In the genomic region with DNA sequence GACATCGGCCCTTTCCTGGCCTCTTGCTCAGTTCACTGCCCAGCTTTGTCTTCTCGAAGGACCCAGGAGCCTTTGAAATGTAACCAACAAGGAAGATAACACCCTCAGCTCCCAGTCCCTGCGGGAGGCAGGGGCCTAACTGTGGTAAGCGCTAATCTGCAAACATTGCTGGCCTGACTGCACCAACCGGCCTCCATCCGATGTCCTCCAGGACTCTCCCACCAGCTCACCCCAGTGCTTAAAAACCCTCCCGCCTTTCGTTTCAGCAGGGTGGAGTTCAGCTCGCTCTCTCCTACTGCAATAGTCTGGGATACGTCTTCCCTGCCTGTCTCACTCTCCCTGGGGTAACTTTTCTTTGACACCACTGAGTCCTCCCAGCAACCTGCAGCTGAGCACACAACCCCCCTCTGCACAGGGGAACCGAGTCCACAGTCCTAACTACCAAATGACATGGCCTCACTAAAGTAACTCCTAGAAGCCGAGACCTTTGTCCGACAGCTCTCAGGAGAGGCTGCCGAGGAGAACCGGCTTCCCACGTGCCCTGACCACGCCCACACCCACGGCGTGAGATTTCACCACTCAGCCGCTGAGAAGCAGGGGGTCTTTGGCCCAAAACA, we compare ENCODE assay signal across 7 cellular contexts.
A peak's percentile ranks its signal among the peaks of the same experiment; 100 is the strongest.
DNase-seq lines count a peak whose midpoint lies in the region; ATAC-seq and TF ChIP-seq lines count a peak whose summit lies in the region.

No MANE protein-coding gene starts in this region.

- ATAC-seq in IMR-90 (ENCODE audit: low read depth) (no peak), HG03175 (IDR thresholded peaks at IDR 0.05; ENCODE audit: unreplicated experiment) (no peak)
- ATAC-seq in activated CD8-positive, alpha-beta T cell treated with anti-CD3 and anti-CD28 coated beads for 36 hours: no peak
- ATAC-seq in stimulated activated naive B cell treated with anti-CD40 and anti-IgM and Interleukin-4, amounts not matched to agents 10 μg/mL and 1 μg/mL and 100 μg/mL, for 72 hours (replicated peaks): no peak

- no peak overlapping the region for H3K4me2 ChIP-seq in IMR-90 (ENCODE audit: low read depth, low read length)

- peak overlapping the region; percentile 81 for H3K18ac ChIP-seq in IMR-90 (ENCODE audit: low read depth, low read length)

- no peak for TF ChIP-seq RAD21 in IMR-90 (IDR thresholded peaks at IDR 0.05; ENCODE audit: low read length)

- peak overlapping the region; percentile 15; the same call in 1 of the 2 replicates for H3K9ac ChIP-seq in IMR-90 (ENCODE audit: low read depth, low read length)

- H3K4me1 Mint-ChIP-seq in activated CD8-positive, alpha-beta T cell treated with anti-CD3 and anti-CD28 coated beads for 36 hours (ENCODE audit: low read depth): peaks cover 71% of the 10 kb centered on the region
- peaks cover 89 to 93% of the 10 kb centered on the region in 2 donors for H3K4me1 Mint-ChIP-seq in immature natural killer cell
- peaks cover 53 to 76% of the 10 kb centered on the region in 2 donors for H3K4me1 Mint-ChIP-seq in stimulated activated naive B cell treated with anti-CD40 and anti-IgM and Interleukin-4, amounts not matched to agents 10 μg/mL and 1 μg/mL and 100 μg/mL, for 72 hours

- H4K20me1 ChIP-seq in IMR-90 (ENCODE audit: insufficient read depth, low read length): no peaks in the 10 kb centered on the region

- intact Hi-C loops in IMR-90 (cut with micrococcal nuclease): no loop called here
- intact Hi-C loops in activated CD8-positive, alpha-beta T cell treated with anti-CD3 and anti-CD28 coated beads for 36 hours (cut with micrococcal nuclease): no loop called here

- no peaks in the 10 kb centered on the region for H3K27me3 Mint-ChIP-seq in activated CD8-positive, alpha-beta T cell treated with anti-CD3 and anti-CD28 coated beads for 36 hours
- H3K27me3 Mint-ChIP-seq in immature natural killer cell (ENCODE audit: low read depth in 3 of 3): peaks cover 17 to 47% (median 41%) of the 10 kb centered on the region in 3 donors
- no peaks in the 10 kb centered on the region for H3K27me3 Mint-ChIP-seq in stimulated activated naive B cell treated with anti-CD40 and anti-IgM and Interleukin-4, amounts not matched to agents 10 μg/mL and 1 μg/mL and 100 μg/mL, for 72 hours

- BruUV-seq in IMR-90 (replicated peaks; lab: Mats Ljungman, UMichigan): no TSS peak

- DNase-seq in IMR-90 (no peak), immature natural killer cell (peak in 1 of 3 donors; percentile 47), DMS153 treated with DMSO at 0.1 percent for 48 hours (lab: John Stamatoyannopoulos, UW; ENCODE audit: unreplicated experiment) (no peak), T1000 (lab: John Stamatoyannopoulos, UW) (no peak)
- no peak for DNase-seq in activated CD8-positive, alpha-beta T cell treated with anti-CD3 and anti-CD28 coated beads for 36 hours
- no peak for DNase-seq in stimulated activated naive B cell treated with anti-CD40 and anti-IgM and Interleukin-4, amounts not matched to agents 10 μg/mL and 1 μg/mL and 100 μg/mL, for 72 hours

- peak overlapping the region; percentile 26 for H3K4me3 Mint-ChIP-seq in activated CD8-positive, alpha-beta T cell treated with anti-CD3 and anti-CD28 coated beads for 36 hours
- H3K4me3 Mint-ChIP-seq in immature natural killer cell: peak overlapping the region; percentile 74 to 83 (median 81)
- peak overlapping the region; percentile 81 to 92 for H3K4me3 Mint-ChIP-seq in stimulated activated naive B cell treated with anti-CD40 and anti-IgM and Interleukin-4, amounts not matched to agents 10 μg/mL and 1 μg/mL and 100 μg/mL, for 72 hours

- peak overlapping the region; percentile 81; the same call in 1 of the 2 replicates for H3K27ac ChIP-seq in IMR-90 (ENCODE audit: insufficient read depth, low read length)

- no peaks in the 10 kb centered on the region for H3K9me3 ChIP-seq in IMR-90 (ENCODE audit: control insufficient read depth, insufficient read depth, low read length)

- peak overlapping the region; percentile 92 for H2BK120ac ChIP-seq in IMR-90 (ENCODE audit: low read depth, low read length)

- H3K56ac ChIP-seq in IMR-90 (ENCODE audit: extremely low read depth, insufficient read depth, low read length): no peak overlapping the region

- peak overlapping the region; percentile 79 for H3K4ac ChIP-seq in IMR-90 (ENCODE audit: low read depth, low read length)

- peak overlapping the region; percentile 77 for H4K5ac ChIP-seq in IMR-90 (ENCODE audit: low read depth, low read length)

- H3K27me3 ChIP-seq in IMR-90 (ENCODE audit: control insufficient read depth, insufficient read depth, low read length): no peaks in the 10 kb centered on the region

- peak overlapping the region; percentile 96 for H2AK5ac ChIP-seq in IMR-90 (ENCODE audit: low read depth, low read length)

- H3K9me3 Mint-ChIP-seq in activated CD8-positive, alpha-beta T cell treated with anti-CD3 and anti-CD28 coated beads for 36 hours: no peaks in the 10 kb centered on the region
- H3K9me3 Mint-ChIP-seq in immature natural killer cell: no peaks in the 10 kb centered on the region
- H3K9me3 Mint-ChIP-seq in stimulated activated naive B cell treated with anti-CD40 and anti-IgM and Interleukin-4, amounts not matched to agents 10 μg/mL and 1 μg/mL and 100 μg/mL, for 72 hours: peaks cover 0 to 3% of the 10 kb centered on the region in 2 donors

- peaks cover 26% of the 10 kb centered on the region for H3K4me1 ChIP-seq in IMR-90 (ENCODE audit: control insufficient read depth, insufficient read depth, low read length)

- in situ Hi-C loops in IMR-90 (cut with MboI; ENCODE audit: low sequenced_read_pairs): no loop called here

- dilution Hi-C loops in IMR-90 (cut with HindIII; ENCODE audit: low sequenced_read_pairs, unreplicated experiment): no loop called here

- peak overlapping the region; percentile 78; the same call in 2 of the 3 replicates for H2BK15ac ChIP-seq in IMR-90 (ENCODE audit: low read depth, low read length)

- H2AK9ac ChIP-seq in IMR-90 (replicated peaks; ENCODE audit: low read depth, low read length, poor library complexity): peak overlapping the region; percentile 10

- peak overlapping the region; percentile 84 for H2BK20ac ChIP-seq in IMR-90 (ENCODE audit: low read depth, low read length)

- 80% methylated on average over 10 of the region's 20 CpGs; no CpG with 5 or more reads in 1 of the 2 experiments for WGBS in IMR-90 (ENCODE audit: extremely low coverage in 2 of 2, insufficient read length in 1 of 2), 2 experiments

- POLR2A ChIA-PET in IMR-90 (lab: Charles Lee; ENCODE audit: unreplicated experiment): no interaction called here
- POLR2A ChIA-PET in activated CD8-positive, alpha-beta T cell treated with anti-CD3 and anti-CD28 coated beads for 36 hours (lab: Charles Lee): interaction anchor here (1.1 to 4.4 kb wide), 4 partner anchors 10 to 75 kb away, joined by 3 to 20 read pairs (median 7); no protein-coding TSS in a partner anchor

- peak overlapping the region; percentile 69 for H2BK5ac ChIP-seq in IMR-90 (ENCODE audit: low read depth, low read length, poor library complexity, severe bottlenecking)

- no peak for TF ChIP-seq CTCF in IMR-90 (conservative IDR thresholded peaks at IDR 0.05; ENCODE audit: low read depth, low read length)
- TF ChIP-seq CTCF in activated CD8-positive, alpha-beta T cell treated with anti-CD3 and anti-CD28 coated beads for 36 hours (IDR thresholded peaks at IDR 0.05): no peak

- peaks cover 20% of the 10 kb centered on the region for H3K9me1 ChIP-seq in IMR-90 (ENCODE audit: insufficient read depth, low read length)

- H3K23ac ChIP-seq in IMR-90 (ENCODE audit: low read depth, low read length): peak overlapping the region; percentile 13; the same call in 1 of the 2 replicates

- peak overlapping the region; percentile 3 to 84 for H4K8ac ChIP-seq in IMR-90 (ENCODE audit: low read depth in 2 of 2, low read length in 2 of 2)

- peaks cover 30% of the 10 kb centered on the region for H3K36me3 Mint-ChIP-seq in activated CD8-positive, alpha-beta T cell treated with anti-CD3 and anti-CD28 coated beads for 36 hours (ENCODE audit: low read depth)
- peaks cover 14 to 25% (median 21%) of the 10 kb centered on the region in 3 donors for H3K36me3 Mint-ChIP-seq in immature natural killer cell
- peaks cover 35 to 42% of the 10 kb centered on the region in 2 donors for H3K36me3 Mint-ChIP-seq in stimulated activated naive B cell treated with anti-CD40 and anti-IgM and Interleukin-4, amounts not matched to agents 10 μg/mL and 1 μg/mL and 100 μg/mL, for 72 hours

- no peak for TF ChIP-seq POLR2A in IMR-90 (IDR thresholded peaks at IDR 0.05; ENCODE audit: low read depth, low read length)

- no peaks in the 10 kb centered on the region for H3K36me3 ChIP-seq in IMR-90 (ENCODE audit: control insufficient read depth, insufficient read depth, low read length)

- CTCF ChIA-PET in IMR-90 (lab: Yijun Ruan, JAX): interaction anchor here (1.0 kb wide), 1 partner anchor 156 kb away, joined by 4 read pairs; no protein-coding TSS in a partner anchor
- CTCF ChIA-PET in activated CD8-positive, alpha-beta T cell treated with anti-CD3 and anti-CD28 coated beads for 36 hours (lab: Charles Lee): interaction anchor here (1.0 to 1.9 kb wide), 7 partner anchors 9 to 140 kb away, joined by 3 to 13 read pairs (median 4); no protein-coding TSS in a partner anchor

- peak overlapping the region; percentile 93 for H3K27ac Mint-ChIP-seq in activated CD8-positive, alpha-beta T cell treated with anti-CD3 and anti-CD28 coated beads for 36 hours
- H3K27ac Mint-ChIP-seq in immature natural killer cell: peak overlapping the region; percentile 95 to 99 (median 97)
- peak overlapping the region; percentile 100 for H3K27ac Mint-ChIP-seq in stimulated activated naive B cell treated with anti-CD40 and anti-IgM and Interleukin-4, amounts not matched to agents 10 μg/mL and 1 μg/mL and 100 μg/mL, for 72 hours

- peak overlapping the region; percentile 84 for H3K14ac ChIP-seq in IMR-90 (replicated peaks; ENCODE audit: low read depth, low read length)

- H4K91ac ChIP-seq in IMR-90 (ENCODE audit: insufficient read depth, low read depth, low read length): peak overlapping the region; percentile 86; the same call in 1 of the 2 replicates

- no peaks in the 10 kb centered on the region; a peak in 1 of 4 replicates for H3K79me1 ChIP-seq in IMR-90 (ENCODE audit: low read depth in 1 of 2, low read length in 2 of 2)

- no peak overlapping the region for H3K4me3 ChIP-seq in IMR-90 (ENCODE audit: insufficient read depth, low read depth, low read length)

- H2AFZ ChIP-seq in IMR-90 (replicated peaks; ENCODE audit: low read length, poor library complexity): peak overlapping the region; percentile 56

TF ChIP-seq in IMR-90, 13 proteins besides CTCF, POLR2A, EP300 and RAD21 (continues in another document):
- TF ChIP-seq, protein P1, sequence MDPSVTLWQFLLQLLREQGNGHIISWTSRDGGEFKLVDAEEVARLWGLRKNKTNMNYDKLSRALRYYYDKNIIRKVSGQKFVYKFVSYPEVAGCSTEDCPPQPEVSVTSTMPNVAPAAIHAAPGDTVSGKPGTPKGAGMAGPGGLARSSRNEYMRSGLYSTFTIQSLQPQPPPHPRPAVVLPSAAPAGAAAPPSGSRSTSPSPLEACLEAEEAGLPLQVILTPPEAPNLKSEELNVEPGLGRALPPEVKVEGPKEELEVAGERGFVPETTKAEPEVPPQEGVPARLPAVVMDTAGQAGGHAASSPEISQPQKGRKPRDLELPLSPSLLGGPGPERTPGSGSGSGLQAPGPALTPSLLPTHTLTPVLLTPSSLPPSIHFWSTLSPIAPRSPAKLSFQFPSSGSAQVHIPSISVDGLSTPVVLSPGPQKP (IDR thresholded peaks at IDR 0.05; ENCODE audit: borderline replicate concordance, low read depth, low read length): no peak
- TF ChIP-seq MXI1 (IDR thresholded peaks at IDR 0.05; ENCODE audit: borderline replicate concordance, low read depth, low read length): no peak

Comparison
In these comparisons a context has a peak if more than half of its experiments do, and no peak if none do; other contexts are left out.
1. H3K4me3 Mint-ChIP-seq: peak in every context shown above with its lines; median percentile 86 in stimulated activated naive B cell treated with anti-CD40 and anti-IgM and Interleukin-4, amounts not matched to agents 10 μg/mL and 1 μg/mL and 100 μg/mL, for 72 hours; 81 in immature natural killer cell; 26 in activated CD8-positive, alpha-beta T cell treated with anti-CD3 and anti-CD28 coated beads for 36 hours.